ENCODE assay signal across 12 cellular contexts in genomic region chr10:94292448-94293118, GRCh38.
A peak's percentile ranks its signal among the peaks of the same experiment; 100 is the strongest.
DNase-seq lines count a peak whose midpoint lies in the region; ATAC-seq, FAIRE-seq and TF ChIP-seq lines count a peak whose summit lies in the region.
"Had no signal": no experiment of that assay in that cellular context is flagged by ENCODE, and none has a peak within 500 bp of the region (broad histone marks: within the 10 kb centered on the region; RNA-seq: fewer than 3 reads in every experiment).

No MANE protein-coding gene starts in this region.

- H3K9me3 ChIP-seq in mucosa of descending colon, result no peaks in the 10 kb centered on the region

- no peak overlapping the region for H3K27ac Mint-ChIP-seq in immature natural killer cell
- H3K27ac Mint-ChIP-seq: CD4-positive, CD25-positive, alpha-beta regulatory T cell had no signal

- peaks cover 5 to 18% (median 8%) of the 10 kb centered on the region in 3 donors for H3K27me3 Mint-ChIP-seq in immature natural killer cell (ENCODE audit: low read depth in 3 of 3)

- no peaks in the 10 kb centered on the region for H3K4me1 Mint-ChIP-seq in immature natural killer cell
- H3K4me1 Mint-ChIP-seq: CD4-positive, CD25-positive, alpha-beta regulatory T cell had no signal

- peak; percentile 76 for ATAC-seq in mucosa of descending colon

- FAIRE-seq in bronchial epithelial cell (lab: Jason Lieb, UNC), result no peak

- no peak overlapping the region for H3K4me3 Mint-ChIP-seq in immature natural killer cell
- H3K4me3 Mint-ChIP-seq: CD4-positive, CD25-positive, alpha-beta regulatory T cell had no signal

- H3K4me3 ChIP-seq in LNCaP clone FGC (ENCODE audit: low read depth, low read length), result no peak overlapping the region
- H3K4me3 ChIP-seq in bronchial epithelial cell (ENCODE audit: low read depth, low read length), result no peak overlapping the region
- H3K4me3 ChIP-seq in mucosa of descending colon, result no peak overlapping the region

- intact Hi-C loops in mucosa of descending colon (cut with DNase I, micrococcal nuclease), result no loop called here

- no peaks in the 10 kb centered on the region for H3K27me3 ChIP-seq in bronchial epithelial cell (ENCODE audit: control insufficient read depth, insufficient read depth, low read length)

- H3K36me3 Mint-ChIP-seq in immature natural killer cell, result no peaks in the 10 kb centered on the region
- H3K36me3 Mint-ChIP-seq: CD4-positive, CD25-positive, alpha-beta regulatory T cell had no signal

- H3K9me3 Mint-ChIP-seq in immature natural killer cell, result no peaks in the 10 kb centered on the region

- no peak for TF ChIP-seq CTCF in LNCaP clone FGC (IDR thresholded peaks at IDR 0.05; ENCODE audit: control insufficient read depth, extremely low read depth, insufficient read depth)
- TF ChIP-seq CTCF in bronchial epithelial cell (IDR thresholded peaks at IDR 0.05; ENCODE audit: insufficient read depth, low read length, severe bottlenecking), result no peak
- no peak for TF ChIP-seq CTCF in mucosa of descending colon (IDR thresholded peaks at IDR 0.05)

- peak; percentile 61 for DNase-seq in AG20443 (ENCODE audit: low spot score)
- DNase-seq in LNCaP clone FGC (ENCODE audit: low read depth), result peak; percentile 46
- DNase-seq in bronchial epithelial cell (ENCODE audit: low read depth), result peak; percentile 45
- peak in 2 of 3 donors; percentile 50 to 52 for DNase-seq in mucosa of descending colon
- no peak for DNase-seq in activated CD8-positive, alpha-beta memory T cell treated with anti-CD3 and anti-CD28 coated beads for 24 hours
- DNase-seq in SKM-1 (lab: John Stamatoyannopoulos, UW; ENCODE audit: unreplicated experiment), result no peak
- DNase-seq in immature natural killer cell, result no peak
- DNase-seq in NCI-H510A treated with DMSO at 0.1 percent for 48 hours (lab: John Stamatoyannopoulos, UW), result no peak
- DNase-seq: activated gamma-delta T cell; CD4-positive, CD25-positive, alpha-beta regulatory T cell; effector CD8-positive, alpha-beta T cell; MM.1S had no signal

- H3K4me1 ChIP-seq in mucosa of descending colon (ENCODE audit: low read depth), result no peaks in the 10 kb centered on the region

- H3K36me3 ChIP-seq in bronchial epithelial cell (ENCODE audit: control insufficient read depth, insufficient read depth, low read length), result no peaks in the 10 kb centered on the region
- H3K36me3 ChIP-seq in mucosa of descending colon (ENCODE audit: low read depth), result no peaks in the 10 kb centered on the region

Comparison
In these comparisons a context has a peak if more than half of its experiments do, and no peak if none do; other contexts are left out.
1. DNase-seq: peak in AG20443 (single experiment), LNCaP clone FGC (single experiment), bronchial epithelial cell (single experiment) and mucosa of descending colon (2 of 3); none in activated CD8-positive, alpha-beta memory T cell treated with anti-CD3 and anti-CD28 coated beads for 24 hours (single experiment), SKM-1 (single experiment), immature natural killer cell (0 of 3) and NCI-H510A treated with DMSO at 0.1 percent for 48 hours (single experiment).